ENCODE assay signal across 1 cellular context in genomic region chr5:134736173-134736812, GRCh38.
TF ChIP-seq lines count a peak whose summit lies in the region.

No MANE protein-coding gene starts in this region.

TF ChIP-seq in GM23338, 12 proteins besides CTCF, POLR2A, EP300 and RAD21 (continued from another document):
- TF ChIP-seq, protein P1, sequence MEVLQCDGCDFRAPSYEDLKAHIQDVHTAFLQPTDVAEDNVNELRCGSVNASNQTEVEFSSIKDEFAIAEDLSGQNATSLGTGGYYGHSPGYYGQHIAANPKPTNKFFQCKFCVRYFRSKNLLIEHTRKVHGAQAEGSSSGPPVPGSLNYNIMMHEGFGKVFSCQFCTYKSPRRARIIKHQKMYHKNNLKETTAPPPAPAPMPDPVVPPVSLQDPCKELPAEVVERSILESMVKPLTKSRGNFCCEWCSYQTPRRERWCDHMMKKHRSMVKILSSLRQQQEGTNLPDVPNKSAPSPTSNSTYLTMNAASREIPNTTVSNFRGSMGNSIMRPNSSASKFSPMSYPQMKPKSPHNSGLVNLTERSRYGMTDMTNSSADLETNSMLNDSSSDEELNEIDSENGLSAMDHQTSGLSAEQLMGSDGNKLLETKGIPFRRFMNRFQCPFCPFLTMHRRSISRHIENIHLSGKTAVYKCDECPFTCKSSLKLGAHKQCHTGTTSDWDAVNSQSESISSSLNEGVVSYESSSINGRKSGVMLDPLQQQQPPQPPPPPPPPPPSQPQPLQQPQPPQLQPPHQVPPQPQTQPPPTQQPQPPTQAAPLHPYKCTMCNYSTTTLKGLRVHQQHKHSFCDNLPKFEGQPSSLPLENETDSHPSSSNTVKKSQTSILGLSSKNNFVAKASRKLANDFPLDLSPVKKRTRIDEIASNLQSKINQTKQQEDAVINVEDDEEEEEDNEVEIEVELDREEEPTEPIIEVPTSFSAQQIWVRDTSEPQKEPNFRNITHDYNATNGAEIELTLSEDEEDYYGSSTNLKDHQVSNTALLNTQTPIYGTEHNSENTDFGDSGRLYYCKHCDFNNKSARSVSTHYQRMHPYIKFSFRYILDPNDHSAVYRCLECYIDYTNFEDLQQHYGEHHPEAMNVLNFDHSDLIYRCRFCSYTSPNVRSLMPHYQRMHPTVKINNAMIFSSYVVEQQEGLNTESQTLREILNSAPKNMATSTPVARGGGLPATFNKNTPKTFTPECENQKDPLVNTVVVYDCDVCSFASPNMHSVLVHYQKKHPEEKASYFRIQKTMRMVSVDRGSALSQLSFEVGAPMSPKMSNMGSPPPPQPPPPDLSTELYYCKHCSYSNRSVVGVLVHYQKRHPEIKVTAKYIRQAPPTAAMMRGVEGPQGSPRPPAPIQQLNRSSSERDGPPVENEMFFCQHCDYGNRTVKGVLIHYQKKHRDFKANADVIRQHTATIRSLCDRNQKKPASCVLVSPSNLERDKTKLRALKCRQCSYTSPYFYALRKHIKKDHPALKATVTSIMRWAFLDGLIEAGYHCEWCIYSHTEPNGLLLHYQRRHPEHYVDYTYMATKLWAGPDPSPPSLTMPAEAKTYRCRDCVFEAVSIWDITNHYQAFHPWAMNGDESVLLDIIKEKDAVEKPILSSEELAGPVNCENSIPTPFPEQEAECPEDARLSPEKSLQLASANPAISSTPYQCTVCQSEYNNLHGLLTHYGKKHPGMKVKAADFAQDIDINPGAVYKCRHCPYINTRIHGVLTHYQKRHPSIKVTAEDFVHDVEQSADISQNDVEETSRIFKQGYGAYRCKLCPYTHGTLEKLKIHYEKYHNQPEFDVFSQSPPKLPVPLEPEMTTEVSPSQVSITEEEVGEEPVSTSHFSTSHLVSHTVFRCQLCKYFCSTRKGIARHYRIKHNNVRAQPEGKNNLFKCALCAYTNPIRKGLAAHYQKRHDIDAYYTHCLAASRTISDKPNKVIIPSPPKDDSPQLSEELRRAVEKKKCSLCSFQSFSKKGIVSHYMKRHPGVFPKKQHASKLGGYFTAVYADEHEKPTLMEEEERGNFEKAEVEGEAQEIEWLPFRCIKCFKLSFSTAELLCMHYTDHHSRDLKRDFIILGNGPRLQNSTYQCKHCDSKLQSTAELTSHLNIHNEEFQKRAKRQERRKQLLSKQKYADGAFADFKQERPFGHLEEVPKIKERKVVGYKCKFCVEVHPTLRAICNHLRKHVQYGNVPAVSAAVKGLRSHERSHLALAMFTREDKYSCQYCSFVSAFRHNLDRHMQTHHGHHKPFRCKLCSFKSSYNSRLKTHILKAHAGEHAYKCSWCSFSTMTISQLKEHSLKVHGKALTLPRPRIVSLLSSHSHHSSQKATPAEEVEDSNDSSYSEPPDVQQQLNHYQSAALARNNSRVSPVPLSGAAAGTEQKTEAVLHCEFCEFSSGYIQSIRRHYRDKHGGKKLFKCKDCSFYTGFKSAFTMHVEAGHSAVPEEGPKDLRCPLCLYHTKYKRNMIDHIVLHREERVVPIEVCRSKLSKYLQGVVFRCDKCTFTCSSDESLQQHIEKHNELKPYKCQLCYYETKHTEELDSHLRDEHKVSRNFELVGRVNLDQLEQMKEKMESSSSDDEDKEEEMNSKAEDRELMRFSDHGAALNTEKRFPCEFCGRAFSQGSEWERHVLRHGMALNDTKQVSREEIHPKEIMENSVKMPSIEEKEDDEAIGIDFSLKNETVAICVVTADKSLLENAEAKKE (CRISPR knock-in tag; IDR thresholded peaks at IDR 0.05), result no peak
- TF ChIP-seq ZNF331 (CRISPR knock-in tag; IDR thresholded peaks at IDR 0.05; ENCODE audit: low read depth) (no peak), REST (IDR thresholded peaks at IDR 0.05; ENCODE audit: unreplicated experiment) (no peak), EZH2phosphoT487 (IDR thresholded peaks at IDR 0.05; ENCODE audit: unreplicated experiment) (no peak), CREB1 (CRISPR knock-in tag; IDR thresholded peaks at IDR 0.05; ENCODE audit: low read depth) (no peak), JUNB (IDR thresholded peaks at IDR 0.05; ENCODE audit: unreplicated experiment) (no peak), ETS1 (IDR thresholded peaks at IDR 0.05) (no peak), EZH2 (IDR thresholded peaks at IDR 0.05; ENCODE audit: low read depth, unreplicated experiment) (no peak), ZNF114 (CRISPR knock-in tag; IDR thresholded peaks at IDR 0.05) (no peak), POLR2AphosphoS5 (IDR thresholded peaks at IDR 0.05; ENCODE audit: low read depth) (no peak), NANOG (IDR thresholded peaks at IDR 0.05; ENCODE audit: borderline replicate concordance) (no peak)
